ENCODE assay signal across 9 cellular contexts in genomic region chr10:129057856-129058663, GRCh38.
A peak's percentile ranks its signal among the peaks of the same experiment; 100 is the strongest.
DNase-seq lines count a peak whose midpoint lies in the region; ATAC-seq and TF ChIP-seq lines count a peak whose summit lies in the region.
"Had no signal": no experiment of that assay in that cellular context is flagged by ENCODE, and none has a peak within 500 bp of the region (broad histone marks: within the 10 kb centered on the region; RNA-seq: fewer than 3 reads in every experiment).

No MANE protein-coding gene starts in this region.

- ATAC-seq in GM21576 (IDR thresholded peaks at IDR 0.05; ENCODE audit: unreplicated experiment), result peak; percentile 90
- peak; percentile 89 for ATAC-seq in effector memory CD8-positive, alpha-beta T cell (replicated peaks)
- no peak for ATAC-seq in HG03025 (IDR thresholded peaks at IDR 0.05; ENCODE audit: low FRiP score, unreplicated experiment)
- ATAC-seq: Panc1 had no signal

- H3K4me1 Mint-ChIP-seq in effector memory CD8-positive, alpha-beta T cell (ENCODE audit: low read depth in 2 of 2), result peaks cover 7 to 16% of the 10 kb centered on the region in 2 donors

- TF ChIP-seq POLR2A in NB4 (IDR thresholded peaks at IDR 0.05; ENCODE audit: extremely low read depth, insufficient read length), result no peak

- H3K4me3 ChIP-seq in GM12865 (ENCODE audit: low read depth, low read length), result no peak overlapping the region
- H3K4me3 ChIP-seq in NB4 (ENCODE audit: low read depth, low read length), result no peak overlapping the region

- peak overlapping the region; percentile 51 for H3K4me3 Mint-ChIP-seq in effector memory CD8-positive, alpha-beta T cell

- H3K27ac Mint-ChIP-seq in effector memory CD8-positive, alpha-beta T cell, result no peak overlapping the region

- DNase-seq in GM12865 (ENCODE audit: low read depth) (peak; percentile 74), NB4 (ENCODE audit: low read depth) (peak; percentile 32), DMS53 (lab: John Stamatoyannopoulos, UW) (no peak), GM13976 (ENCODE audit: low spot score) (no peak), NCI-H187 treated with DMSO at 0.1 percent for 48 hours (lab: John Stamatoyannopoulos, UW) (no peak)
- DNase-seq in effector memory CD8-positive, alpha-beta T cell, result peak; percentile 6 to 25 (median 20)

- TF ChIP-seq CTCF in GM12865 (IDR thresholded peaks at IDR 0.05; ENCODE audit: insufficient read depth, low read depth, low read length, missing control alignments), result no peak
- no peak for TF ChIP-seq CTCF in NB4 (IDR thresholded peaks at IDR 0.05; ENCODE audit: low read depth, low read length)
- no peak for TF ChIP-seq CTCF in GM13976 (IDR thresholded peaks at IDR 0.05; ENCODE audit: borderline replicate concordance, control extremely low read depth, extremely low read depth, insufficient read depth, missing control alignments)

- H3K36me3 Mint-ChIP-seq in effector memory CD8-positive, alpha-beta T cell (ENCODE audit: insufficient read depth), result no peaks in the 10 kb centered on the region

- peaks cover 0 to 9% of the 10 kb centered on the region in 2 donors for H3K27me3 Mint-ChIP-seq in effector memory CD8-positive, alpha-beta T cell

- no peaks in the 10 kb centered on the region for H3K9me3 Mint-ChIP-seq in effector memory CD8-positive, alpha-beta T cell

- in situ Hi-C loops in GM13976 (cut with MboI; ENCODE audit: low sequenced_read_pairs, unreplicated experiment), result no loop called here

Comparison
In these comparisons a context has a peak if more than half of its experiments do, and no peak if none do; other contexts are left out.
1. DNase-seq: peak in GM12865 (single experiment), NB4 (single experiment) and effector memory CD8-positive, alpha-beta T cell (3 of 3); none in DMS53 (single experiment), GM13976 (single experiment) and NCI-H187 treated with DMSO at 0.1 percent for 48 hours (single experiment).